ENCODE assay signal across 8 cellular contexts in the genomic region with DNA sequence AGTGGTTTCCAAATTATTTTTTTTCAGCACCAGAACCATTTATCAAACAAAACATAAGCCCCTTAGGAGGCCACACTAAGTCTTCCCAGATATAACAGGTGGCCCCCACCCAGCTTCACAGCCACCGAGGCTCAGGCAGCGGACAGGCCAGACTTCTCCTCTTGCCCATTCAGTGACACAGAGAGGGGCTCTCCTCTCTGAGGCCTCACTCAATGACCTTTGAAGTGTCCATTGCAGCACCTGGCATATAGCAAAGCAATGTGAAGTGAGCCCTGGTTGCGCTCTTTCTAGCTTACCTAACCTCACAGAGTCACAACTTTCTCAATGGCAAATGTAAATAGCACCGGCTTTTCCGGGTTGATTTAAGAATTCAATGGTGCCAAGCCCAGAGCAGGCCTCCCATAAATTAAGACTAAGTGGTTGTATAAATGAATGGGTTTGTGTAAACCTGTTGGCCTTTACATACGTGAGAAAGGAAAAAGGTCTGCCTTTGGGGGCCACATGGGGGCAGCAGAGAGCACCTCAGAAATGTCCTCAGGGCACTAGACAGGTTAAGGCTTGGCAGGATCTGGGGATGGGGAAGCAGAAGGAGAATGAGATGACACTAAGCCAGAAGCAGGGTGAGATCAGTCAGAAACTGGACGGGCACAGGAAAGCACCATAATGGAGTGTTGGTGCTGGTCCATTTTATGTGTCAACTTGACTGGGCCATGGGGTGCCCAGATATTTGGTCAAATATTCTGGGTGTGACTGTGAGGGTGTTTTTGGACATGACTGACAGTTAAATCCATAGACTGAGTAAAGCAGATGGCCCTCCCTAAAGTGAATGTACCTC. TPM values are rescaled to one million over a fixed set of nuclear protein-coding genes. Genes with fewer than 3 reads are reported as not detected.
DNase-seq lines count a peak whose midpoint lies in the region; ATAC-seq, FAIRE-seq and TF ChIP-seq lines count a peak whose summit lies in the region.

No MANE protein-coding gene starts in this region.

- H3K4me1 ChIP-seq in DOHH2 (ENCODE audit: control insufficient read depth, low read length) (no peaks in the 10 kb centered on the region), PC-3 (ENCODE audit: insufficient read depth, low read length) (no peaks in the 10 kb centered on the region), liver (ENCODE audit: control insufficient read depth in 4 of 4, insufficient read depth in 4 of 4, low read length in 3 of 4) (no peaks in the 10 kb centered on the region)

- no peaks in the 10 kb centered on the region for H3K79me2 ChIP-seq in DOHH2 (ENCODE audit: control insufficient read depth, low read length)
- H3K79me2 ChIP-seq in PC-3 (ENCODE audit: low read length) = no peaks in the 10 kb centered on the region

- no peaks in the 10 kb centered on the region; the same call in 1 of the 2 replicates for H4K20me1 ChIP-seq in DOHH2 (ENCODE audit: control insufficient read depth, insufficient read depth, low read depth, low read length)
- H4K20me1 ChIP-seq in PC-3 (ENCODE audit: low read length) = no peaks in the 10 kb centered on the region

- H3K27me3 ChIP-seq in DOHH2 (ENCODE audit: control insufficient read depth, low read length) = peaks cover 8% of the 10 kb centered on the region
- H3K27me3 ChIP-seq in PC-3 (ENCODE audit: low read length) = no peaks in the 10 kb centered on the region; the same call in 1 of the 2 replicates
- H3K27me3 ChIP-seq in liver (ENCODE audit: control insufficient read depth in 4 of 4, insufficient read depth in 4 of 4, low read length in 3 of 4) = no peaks in the 10 kb centered on the region

- ATAC-seq in PC-3 (peak; percentile 33; the same call in 1 of the 2 replicates), HG02970 (IDR thresholded peaks at IDR 0.05; ENCODE audit: low FRiP score, unreplicated experiment) (no peak)

- TF ChIP-seq RAD21 in liver (IDR thresholded peaks at IDR 0.05) = peak; percentile 59 to 77

- H2AFZ ChIP-seq in PC-3 (ENCODE audit: low read length) = no peak overlapping the region

- H3K36me3 Mint-ChIP-seq in HFFc6 (ENCODE audit: low read depth) (no peaks in the 10 kb centered on the region), MCF 10A (ENCODE audit: insufficient read depth, unreplicated experiment) (no peaks in the 10 kb centered on the region)

- H3K27ac ChIP-seq in DOHH2 (ENCODE audit: low read depth, low read length) (no peak overlapping the region), PC-3 (ENCODE audit: low read length) (no peak overlapping the region), liver (ENCODE audit: low read depth in 1 of 2, low read length in 2 of 2) (no peak overlapping the region)

- H3K36me3 ChIP-seq in DOHH2 (ENCODE audit: control insufficient read depth, low read length) (no peaks in the 10 kb centered on the region), PC-3 (ENCODE audit: low read depth, low read length) (no peaks in the 10 kb centered on the region), liver (ENCODE audit: control insufficient read depth in 4 of 4, insufficient read depth in 3 of 4, low read depth in 1 of 4, low read length in 3 of 4) (no peaks in the 10 kb centered on the region)

- H3K4me3 Mint-ChIP-seq in HFFc6 (no peak overlapping the region), MCF 10A (ENCODE audit: unreplicated experiment) (no peak overlapping the region)

- H3K27me3 Mint-ChIP-seq in HFFc6 (ENCODE audit: insufficient read depth) = peaks cover 30% of the 10 kb centered on the region
- H3K27me3 Mint-ChIP-seq in MCF 10A (ENCODE audit: insufficient read depth, unreplicated experiment) = peaks cover 49% of the 10 kb centered on the region

- H3K9ac ChIP-seq in PC-3 (ENCODE audit: low read length) (no peak overlapping the region), liver (ENCODE audit: low read depth in 1 of 2, low read length in 2 of 2) (no peak overlapping the region)

- H3K9me3 ChIP-seq in DOHH2 (ENCODE audit: control insufficient read depth, insufficient read depth, low read length) = no peaks in the 10 kb centered on the region
- H3K9me3 ChIP-seq in PC-3 (ENCODE audit: low read length) = no peaks in the 10 kb centered on the region
- no peaks in the 10 kb centered on the region for H3K9me3 ChIP-seq in liver (ENCODE audit: control insufficient read depth in 4 of 4, low read length in 3 of 4)

- POLR2A ChIA-PET in PC-3 (lab: Charles Lee; ENCODE audit: unreplicated experiment) = no interaction called here
- POLR2A ChIA-PET in MCF 10A (lab: Yijun Ruan, JAX) = interaction anchor here (0.6 kb wide), 1 partner anchor 312 kb away, joined by 3 read pairs; no protein-coding TSS in a partner anchor

- H3K4me2 ChIP-seq in DOHH2 (ENCODE audit: low read length) (no peak overlapping the region), PC-3 (ENCODE audit: low read length) (no peak overlapping the region)

- H3K27ac Mint-ChIP-seq in HFFc6 (no peak overlapping the region), MCF 10A (ENCODE audit: low read depth, unreplicated experiment) (no peak overlapping the region)

- DNase-seq in HFFc6 (peak; percentile 7), PC-3 (peak; percentile 72), MCF 10A (ENCODE audit: unreplicated experiment) (peak; percentile 79), urothelium cell line (ENCODE audit: low spot score) (peak; percentile 65), occipital lobe (lab: John Stamatoyannopoulos, UW) (no peak)

- H3K4me3 ChIP-seq in DOHH2 (ENCODE audit: low read length) (no peak overlapping the region), PC-3 (ENCODE audit: low read length) (no peak overlapping the region), liver (ENCODE audit: low read depth in 1 of 3, low read length in 3 of 3) (no peak overlapping the region)

- CTCF ChIA-PET in PC-3 (lab: Charles Lee) (no interaction called here), MCF 10A (lab: Yijun Ruan, JAX) (interaction anchor here (0.7 to 1.2 kb wide), 5 partner anchors 11 to 71 kb away, joined by 3 to 7 read pairs (median 3); no protein-coding TSS in a partner anchor)

- WGBS in liver = 80% methylated on average over 7 of the region's 7 CpGs

- TF ChIP-seq CTCF in DOHH2 (IDR thresholded peaks at IDR 0.05; ENCODE audit: low read depth, low read length, poor library complexity, severe bottlenecking) (peak; percentile 89), HFFc6 (IDR thresholded peaks at IDR 0.05) (peak; percentile 84), PC-3 (conservative IDR thresholded peaks at IDR 0.05; ENCODE audit: low read depth, low read length) (peak; percentile 77), MCF 10A (IDR thresholded peaks at IDR 0.05; ENCODE audit: unreplicated experiment) (peak; percentile 70), liver (IDR thresholded peaks at IDR 0.05; ENCODE audit: low read depth, low read length, missing input control) (peak; percentile 44)

- FAIRE-seq in urothelium cell line (lab: Jason Lieb, UNC) = peak; percentile 32

- H3K9me3 Mint-ChIP-seq in HFFc6 (no peaks in the 10 kb centered on the region), MCF 10A (ENCODE audit: unreplicated experiment) (no peaks in the 10 kb centered on the region)

- H3F3A ChIP-seq in DOHH2 (ENCODE audit: control insufficient read depth, insufficient read depth) (no peaks in the 10 kb centered on the region), PC-3 (ENCODE audit: low read length, unreplicated experiment) (no peaks in the 10 kb centered on the region)

- H3K9me2 ChIP-seq in DOHH2 (replicated peaks; ENCODE audit: control insufficient read depth, low read length) (no peaks in the 10 kb centered on the region; the same call in 1 of the 2 replicates), PC-3 (replicated peaks; ENCODE audit: low read length) (no peaks in the 10 kb centered on the region)

- intact Hi-C loops in PC-3 (cut with micrococcal nuclease) (loop anchor here (2.0 kb wide), 1 partner anchor 73 kb away; no protein-coding TSS in a partner anchor), MCF 10A (cut with micrococcal nuclease) (loop anchor here (1.0 kb wide), 1 partner anchor 74 kb away; no protein-coding TSS in a partner anchor)

- BruUV-seq in PC-3 (replicated peaks; lab: Mats Ljungman, UMichigan) (no TSS peak), MCF 10A (replicated peaks; lab: Mats Ljungman, UMichigan) (no TSS peak)

- H3K4me1 Mint-ChIP-seq in HFFc6 (ENCODE audit: low read depth) = no peaks in the 10 kb centered on the region
- H3K4me1 Mint-ChIP-seq in MCF 10A (ENCODE audit: insufficient read depth, unreplicated experiment) = peaks cover 12% of the 10 kb centered on the region

TF ChIP-seq in liver, 16 proteins besides CTCF, POLR2A, EP300 and RAD21:
- TF ChIP-seq HNF4G (IDR thresholded peaks at IDR 0.05) (no peak), FOXA1 (IDR thresholded peaks at IDR 0.05) (no peak), GABPA (IDR thresholded peaks at IDR 0.05 in 1 of 2, conservative IDR thresholded peaks at IDR 0.05 in 1 of 2) (no peak), EGR1 (IDR thresholded peaks at IDR 0.05; ENCODE audit: low read depth in 2 of 2) (no peak), SP1 (IDR thresholded peaks at IDR 0.05) (no peak), JUND (IDR thresholded peaks at IDR 0.05) (no peak)
- TF ChIP-seq, protein P1, sequence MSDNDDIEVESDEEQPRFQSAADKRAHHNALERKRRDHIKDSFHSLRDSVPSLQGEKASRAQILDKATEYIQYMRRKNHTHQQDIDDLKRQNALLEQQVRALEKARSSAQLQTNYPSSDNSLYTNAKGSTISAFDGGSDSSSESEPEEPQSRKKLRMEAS (IDR thresholded peaks at IDR 0.05) = no peak

RNA-seq across cellular contexts. Expression of a gene that starts 59.1 kb away (rescaled TPM):
- total RNA-seq in HFFc6 (2021; fragmentation: NEBNext Ultra II Directional; extraction: Animal tissue kit (Norgen Biotek cat#: 25700)) = not detected
- total RNA-seq in PC-3 (2014; rRNA removed) (0.11 and 0.35 TPM in 2 replicates), MCF 10A (2022) (0.98 and 1.3 TPM in 2 replicates), liver (under 1 TPM in 1 of 2 donors, not detected in 1; 0.28 TPM), occipital lobe (3.3 TPM)
- not detected for polyA plus RNA-seq in liver
